19 cellular contexts compared by ENCODE assay signal in genomic region chr2:38417745-38418689, GRCh38. TPM values are rescaled to one million over a fixed set of nuclear protein-coding genes. Genes with fewer than 3 reads are reported as not detected.
DNase-seq lines count a peak whose midpoint lies in the region; ATAC-seq, FAIRE-seq and TF ChIP-seq lines count a peak whose summit lies in the region.
"Had no signal": no experiment of that assay in that cellular context is flagged by ENCODE, and none has a peak within 500 bp of the region (broad histone marks: within the 10 kb centered on the region; RNA-seq: fewer than 3 reads in every experiment).

No MANE protein-coding gene starts in this region.

- H4K20me1 ChIP-seq in OCI-LY7 (ENCODE audit: insufficient read depth, low read length) = no peaks in the 10 kb centered on the region

- BruUV-seq in OCI-LY7 (replicated peaks; lab: Mats Ljungman, UMichigan) = no TSS peak

- H3K79me2 ChIP-seq in OCI-LY7 (ENCODE audit: insufficient read depth, low read depth, low read length) = no peaks in the 10 kb centered on the region

- peaks cover 6% of the 10 kb centered on the region for H3K36me3 ChIP-seq in OCI-LY7 (ENCODE audit: insufficient read depth, low read length)
- H3K36me3 ChIP-seq in brain microvascular endothelial cell (replicated peaks) = no peaks in the 10 kb centered on the region
- H3K36me3 ChIP-seq: SJCRH30 had no signal

- H3K9me3 ChIP-seq in OCI-LY7 (ENCODE audit: low read length) = peaks cover under 1% of the 10 kb centered on the region; the same call in 1 of the 2 replicates
- H3K9me3 ChIP-seq: SJCRH30 had no signal

- in situ Hi-C loops in brain microvascular endothelial cell (cut with HindIII; ENCODE audit: low pct_ligation_motif_present, low sequenced_read_pairs) = no loop called here

- TF ChIP-seq CTCF in OCI-LY7 (conservative IDR thresholded peaks at IDR 0.05; ENCODE audit: low read length) = no peak
- TF ChIP-seq CTCF in epithelial cell of esophagus (IDR thresholded peaks at IDR 0.05; ENCODE audit: insufficient read depth, low read depth, low read length, missing control alignments) = no peak
- TF ChIP-seq CTCF in brain microvascular endothelial cell (IDR thresholded peaks at IDR 0.05; ENCODE audit: low read depth, low read length, missing control alignments) = no peak

- H3K9me2 ChIP-seq in OCI-LY7 (ENCODE audit: insufficient read depth, low read length) = no peaks in the 10 kb centered on the region

- CTCF ChIA-PET in OCI-LY7 (lab: Charles Lee; ENCODE audit: unreplicated experiment) = interaction anchor here (1.2 to 1.6 kb wide), 3 partner anchors 10 to 48 kb away, joined by 3 to 4 read pairs (median 3); no protein-coding TSS in a partner anchor

- FAIRE-seq in GM12891 (lab: Jason Lieb, UNC) = no peak
- FAIRE-seq: D721Med, H1 had no signal

- peaks cover 59% of the 10 kb centered on the region for H3K4me1 ChIP-seq in OCI-LY7 (ENCODE audit: insufficient read depth, low read length, poor library complexity, severe bottlenecking)
- H3K4me1 ChIP-seq: SJCRH30 had no signal

- no peak for ATAC-seq in GM18873 (IDR thresholded peaks at IDR 0.05; ENCODE audit: low FRiP score, unreplicated experiment)

- H3K27me3 ChIP-seq in brain microvascular endothelial cell (replicated peaks) = peaks cover 6% of the 10 kb centered on the region
- H3K27me3 ChIP-seq: SJCRH30 had no signal

- POLR2A ChIA-PET in OCI-LY7 (lab: Charles Lee) = interaction anchor here (0.7 to 3.1 kb wide), 15 partner anchors 9 to 333 kb away, joined by 3 to 11 read pairs (median 4); partner anchors contain the start of gene ATL2

- H3K4me3 ChIP-seq in OCI-LY7 (ENCODE audit: low read depth, low read length, poor library complexity, severe bottlenecking) (no peak overlapping the region), epithelial cell of esophagus (ENCODE audit: low read length) (no peak overlapping the region), brain microvascular endothelial cell (ENCODE audit: low read depth, low read length) (no peak overlapping the region)
- H3K4me3 ChIP-seq: SJCRH30 had no signal

- intact Hi-C loops in OCI-LY7 (cut with micrococcal nuclease; ENCODE audit: unreplicated experiment) = loop anchor here (2.0 kb wide), 1 partner anchor 41 kb away; the partner anchor contains the start of gene ATL2

- TF ChIP-seq POLR2A in GM12891 (IDR thresholded peaks at IDR 0.05; ENCODE audit: low read depth, low read length) = no peak

- peak overlapping the region; percentile 89 for H2AFZ ChIP-seq in OCI-LY7 (ENCODE audit: low read length)

- DNase-seq in GM12891 (ENCODE audit: insufficient read length, low spot score) (no peak), OCI-LY7 (ENCODE audit: low spot score) (peak; percentile 63), epithelial cell of esophagus (ENCODE audit: low read depth) (peak; percentile 87), kidney tubule cell (ENCODE audit: low spot score) (peak; percentile 67), brain microvascular endothelial cell (no peak), HT-29 (ENCODE audit: low spot score) (no peak)
- DNase-seq in NK-92 treated with Interleukin-12 subunit alpha and Interleukin-12 subunit beta, amount 100 ng/mL, for 24 hours (lab: John Stamatoyannopoulos, UW) = no peak
- DNase-seq: ACHN; CD4-positive, alpha-beta memory T cell; HFFc6; NCI-H1105 treated with DMSO at 0.1 percent for 48 hours; NCI-H187; NCI-H2171; NCI-H774; SJCRH30; SW 1271 had no signal

- peak overlapping the region; percentile 93 for H3K27ac ChIP-seq in OCI-LY7 (ENCODE audit: low read depth, low read length, poor library complexity, severe bottlenecking)
- H3K27ac ChIP-seq in brain microvascular endothelial cell = no peak overlapping the region
- H3K27ac ChIP-seq: SJCRH30 had no signal

- H3K4me2 ChIP-seq in OCI-LY7 (ENCODE audit: low read length) = peak overlapping the region; percentile 73

TF ChIP-seq in GM12891, 5 proteins besides CTCF, POLR2A, EP300 and RAD21:
- peak; percentile 68 for TF ChIP-seq SPI1 (IDR thresholded peaks at IDR 0.05; ENCODE audit: low read depth, low read length)
- TF ChIP-seq POLR2AphosphoS5 (IDR thresholded peaks at IDR 0.05; ENCODE audit: low read depth, low read length) = no peak
- no peak for TF ChIP-seq POU2F2 (IDR thresholded peaks at IDR 0.05; ENCODE audit: low read depth, low read length)
- no peak for TF ChIP-seq PAX5 (IDR thresholded peaks at IDR 0.05; ENCODE audit: insufficient read depth, low read length, severe bottlenecking)

RNA-seq across cellular contexts. Expression of gene ATL2, which starts 40.9 kb away (rescaled TPM):
- 19.6 TPM for polyA plus RNA-seq in GM12891 (2012; ENCODE audit: low read depth, missing spikeins)
- total RNA-seq in OCI-LY7 (2014; rRNA removed; shearing (Covaris generic)) = 142 and 166 TPM in 2 replicates
- total RNA-seq in OCI-LY7 (2022) = 135 and 148 TPM in 2 replicates
- 64.8 and 72.0 TPM in 2 replicates for total RNA-seq in HT-29 (2014; rRNA removed; shearing (Covaris generic))

Comparison
In these comparisons a context has a peak if more than half of its experiments do, and no peak if none do; other contexts are left out.
1. DNase-seq: peak in OCI-LY7 (single experiment), epithelial cell of esophagus (single experiment) and kidney tubule cell (single experiment); none in GM12891 (single experiment), brain microvascular endothelial cell (single experiment), HT-29 (single experiment) and NK-92 treated with Interleukin-12 subunit alpha and Interleukin-12 subunit beta, amount 100 ng/mL, for 24 hours (single experiment).